12 cellular contexts compared by ENCODE assay signal in the genomic region with DNA sequence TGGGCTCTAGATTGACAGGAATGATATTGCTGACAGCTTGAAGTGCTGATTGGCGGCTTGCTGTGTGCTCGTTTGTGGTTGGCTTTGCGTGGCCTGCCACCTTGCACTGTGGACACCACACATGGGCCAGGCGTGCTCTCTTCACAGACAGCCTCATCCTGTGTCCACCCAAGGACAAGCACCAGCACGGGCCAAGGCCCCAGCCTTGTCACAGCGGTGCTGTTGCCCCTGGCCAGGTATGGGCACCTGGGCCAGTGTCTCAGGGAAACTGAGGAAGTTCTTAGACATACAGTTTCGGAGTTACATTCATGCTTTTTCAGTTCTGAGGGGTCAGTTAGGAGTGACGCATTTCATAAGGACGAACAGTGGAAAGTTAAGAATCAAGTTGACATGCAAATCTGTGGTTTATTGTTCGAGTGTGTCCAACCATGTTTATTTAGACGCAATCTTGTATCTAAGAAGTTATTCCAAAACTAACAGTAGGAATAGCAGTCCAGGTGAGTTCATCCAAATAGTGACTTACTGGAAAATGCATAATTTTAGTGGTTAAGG.
DNase-seq lines count a peak whose midpoint lies in the region; ATAC-seq and TF ChIP-seq lines count a peak whose summit lies in the region.
"Had no signal": no experiment of that assay in that cellular context is flagged by ENCODE, and none has a peak within 500 bp of the region (broad histone marks: within the 10 kb centered on the region; RNA-seq: fewer than 3 reads in every experiment).

No MANE protein-coding gene starts in this region.

- H3K27ac ChIP-seq in transverse colon: peak overlapping the region in 1 of 4 donors; percentile 68
- H3K27ac ChIP-seq: esophagus muscularis mucosa had no signal

- H3K27me3 ChIP-seq in transverse colon: no peaks in the 10 kb centered on the region
- H3K27me3 ChIP-seq: esophagus muscularis mucosa had no signal

- no peak for TF ChIP-seq POLR2A in transverse colon (IDR thresholded peaks at IDR 0.05)

- no peak for TF ChIP-seq EP300 in transverse colon (IDR thresholded peaks at IDR 0.05; ENCODE audit: low read depth)

- no peak for DNase-seq in natural killer cell
- DNase-seq in natural killer cell treated with Interleukin-12 subunit alpha and Interleukin-12 subunit beta and Interleukin-15 and Interleukin-18, amount 100 ng/mL, for 72 hours (ENCODE audit: low spot score): no peak
- peak; percentile 61 for DNase-seq in chondrocyte (ENCODE audit: low spot score)
- no peak for DNase-seq in transverse colon
- DNase-seq in NCI-H1417 treated with DMSO at 0.1 percent for 48 hours (lab: John Stamatoyannopoulos, UW): no peak
- DNase-seq: EL, HFFc6, NCI-H446 treated with DMSO at 0.1 percent for 48 hours had no signal

- no peaks in the 10 kb centered on the region for H3K9me3 ChIP-seq in transverse colon
- H3K9me3 ChIP-seq: esophagus muscularis mucosa had no signal

- intact Hi-C loops in natural killer cell (cut with micrococcal nuclease) (no loop called here), transverse colon (cut with DNase I; ENCODE audit: low total_unique reads) (no loop called here)

- H3K4me3 Mint-ChIP-seq in natural killer cell (no peak overlapping the region), chondrocyte (ENCODE audit: unreplicated experiment) (no peak overlapping the region)
- no peak overlapping the region for H3K4me3 Mint-ChIP-seq in natural killer cell treated with Interleukin-12 subunit alpha and Interleukin-12 subunit beta and Interleukin-15 and Interleukin-18, amount 100 ng/mL, for 72 hours
- peak overlapping the region; percentile 37 for H3K4me3 Mint-ChIP-seq in stimulated activated memory B cell treated with anti-CD40 and anti-IgM and Interleukin-4, amounts not matched to agents 10 μg/mL and 1 μg/mL and 100 μg/mL, for 72 hours
- H3K4me3 Mint-ChIP-seq: HFFc6 had no signal

- H3K4me3 ChIP-seq in transverse colon: no peak overlapping the region
- H3K4me3 ChIP-seq: esophagus muscularis mucosa had no signal

- H3K9me3 Mint-ChIP-seq in natural killer cell: no peaks in the 10 kb centered on the region
- no peaks in the 10 kb centered on the region for H3K9me3 Mint-ChIP-seq in natural killer cell treated with Interleukin-12 subunit alpha and Interleukin-12 subunit beta and Interleukin-15 and Interleukin-18, amount 100 ng/mL, for 72 hours
- no peaks in the 10 kb centered on the region for H3K9me3 Mint-ChIP-seq in chondrocyte (ENCODE audit: low read depth)
- H3K9me3 Mint-ChIP-seq in stimulated activated memory B cell treated with anti-CD40 and anti-IgM and Interleukin-4, amounts not matched to agents 10 μg/mL and 1 μg/mL and 100 μg/mL, for 72 hours: no peaks in the 10 kb centered on the region
- H3K9me3 Mint-ChIP-seq: HFFc6 had no signal

- in situ Hi-C loops in transverse colon (cut with MboI; ENCODE audit: low pct_ligation_motif_present in 1 of 4, low pct_unique_long_range_greater_than_20kb in 1 of 4, low sequenced_read_pairs in 3 of 4): no loop called here

- no peaks in the 10 kb centered on the region for H3K36me3 Mint-ChIP-seq in natural killer cell
- H3K36me3 Mint-ChIP-seq in natural killer cell treated with Interleukin-12 subunit alpha and Interleukin-12 subunit beta and Interleukin-15 and Interleukin-18, amount 100 ng/mL, for 72 hours: peaks cover 4% of the 10 kb centered on the region
- H3K36me3 Mint-ChIP-seq in chondrocyte (ENCODE audit: low read depth): peaks cover 21% of the 10 kb centered on the region
- H3K36me3 Mint-ChIP-seq in stimulated activated memory B cell treated with anti-CD40 and anti-IgM and Interleukin-4, amounts not matched to agents 10 μg/mL and 1 μg/mL and 100 μg/mL, for 72 hours: peaks cover 75% of the 10 kb centered on the region

- peaks cover 26 to 33% of the 10 kb centered on the region in 2 donors for H3K4me1 Mint-ChIP-seq in natural killer cell
- H3K4me1 Mint-ChIP-seq in natural killer cell treated with Interleukin-12 subunit alpha and Interleukin-12 subunit beta and Interleukin-15 and Interleukin-18, amount 100 ng/mL, for 72 hours (ENCODE audit: low read depth in 2 of 2): peaks cover 12 to 25% of the 10 kb centered on the region in 2 donors
- H3K4me1 Mint-ChIP-seq in chondrocyte (ENCODE audit: low read depth): peaks cover 21% of the 10 kb centered on the region
- H3K4me1 Mint-ChIP-seq in stimulated activated memory B cell treated with anti-CD40 and anti-IgM and Interleukin-4, amounts not matched to agents 10 μg/mL and 1 μg/mL and 100 μg/mL, for 72 hours: peaks cover 72% of the 10 kb centered on the region

- H3K4me1 ChIP-seq in transverse colon: peaks cover 4 to 9% (median 6%) of the 10 kb centered on the region in 4 donors

- H3K36me3 ChIP-seq in transverse colon: peaks cover 0 to 23% (median 5%) of the 10 kb centered on the region in 4 donors

- 85 to 94% methylated on average over 5 to 11 of the region's 11 CpGs for WGBS in transverse colon (ENCODE audit: low coverage in 1 of 2), 2 donors

- ATAC-seq in natural killer cell (no peak), HG03066 (IDR thresholded peaks at IDR 0.05; ENCODE audit: low read depth, unreplicated experiment) (peak; percentile 37), GM18498 (IDR thresholded peaks at IDR 0.05; ENCODE audit: unreplicated experiment) (no peak)
- ATAC-seq in natural killer cell treated with Interleukin-12 subunit alpha and Interleukin-12 subunit beta and Interleukin-15 and Interleukin-18, amount 100 ng/mL, for 72 hours: no peak
- ATAC-seq in stimulated activated memory B cell treated with anti-CD40 and anti-IgM and Interleukin-4, amounts not matched to agents 10 μg/mL and 1 μg/mL and 100 μg/mL, for 72 hours: peak; percentile 53

- no peaks in the 10 kb centered on the region for H3K27me3 Mint-ChIP-seq in natural killer cell (ENCODE audit: low read depth in 2 of 2)
- no peaks in the 10 kb centered on the region for H3K27me3 Mint-ChIP-seq in natural killer cell treated with Interleukin-12 subunit alpha and Interleukin-12 subunit beta and Interleukin-15 and Interleukin-18, amount 100 ng/mL, for 72 hours
- H3K27me3 Mint-ChIP-seq in chondrocyte (ENCODE audit: low read depth): no peaks in the 10 kb centered on the region
- no peaks in the 10 kb centered on the region for H3K27me3 Mint-ChIP-seq in stimulated activated memory B cell treated with anti-CD40 and anti-IgM and Interleukin-4, amounts not matched to agents 10 μg/mL and 1 μg/mL and 100 μg/mL, for 72 hours

- H3K27ac Mint-ChIP-seq in natural killer cell (peak overlapping the region; percentile 51 to 63), chondrocyte (ENCODE audit: unreplicated experiment) (peak overlapping the region; percentile 51)
- H3K27ac Mint-ChIP-seq in natural killer cell treated with Interleukin-12 subunit alpha and Interleukin-12 subunit beta and Interleukin-15 and Interleukin-18, amount 100 ng/mL, for 72 hours: no peak overlapping the region
- H3K27ac Mint-ChIP-seq in stimulated activated memory B cell treated with anti-CD40 and anti-IgM and Interleukin-4, amounts not matched to agents 10 μg/mL and 1 μg/mL and 100 μg/mL, for 72 hours: peak overlapping the region; percentile 95

- TF ChIP-seq CTCF in natural killer cell (IDR thresholded peaks at IDR 0.05) (no peak), chondrocyte (IDR thresholded peaks at IDR 0.05) (no peak), transverse colon (IDR thresholded peaks at IDR 0.05) (no peak)

Comparison
In these comparisons a context has a peak if more than half of its experiments do, and no peak if none do; other contexts are left out.
1. H3K27ac Mint-ChIP-seq: peak in natural killer cell (2 of 2), chondrocyte (single experiment) and stimulated activated memory B cell treated with anti-CD40 and anti-IgM and Interleukin-4, amounts not matched to agents 10 μg/mL and 1 μg/mL and 100 μg/mL, for 72 hours (single experiment); none in natural killer cell treated with Interleukin-12 subunit alpha and Interleukin-12 subunit beta and Interleukin-15 and Interleukin-18, amount 100 ng/mL, for 72 hours (0 of 2).
2. ATAC-seq: peak in HG03066 (single experiment) and stimulated activated memory B cell treated with anti-CD40 and anti-IgM and Interleukin-4, amounts not matched to agents 10 μg/mL and 1 μg/mL and 100 μg/mL, for 72 hours (single experiment); none in natural killer cell (0 of 3), natural killer cell treated with Interleukin-12 subunit alpha and Interleukin-12 subunit beta and Interleukin-15 and Interleukin-18, amount 100 ng/mL, for 72 hours (0 of 2) and GM18498 (single experiment).